Comparison of ENCODE assay signal across 8 cellular contexts in the genomic region with DNA sequence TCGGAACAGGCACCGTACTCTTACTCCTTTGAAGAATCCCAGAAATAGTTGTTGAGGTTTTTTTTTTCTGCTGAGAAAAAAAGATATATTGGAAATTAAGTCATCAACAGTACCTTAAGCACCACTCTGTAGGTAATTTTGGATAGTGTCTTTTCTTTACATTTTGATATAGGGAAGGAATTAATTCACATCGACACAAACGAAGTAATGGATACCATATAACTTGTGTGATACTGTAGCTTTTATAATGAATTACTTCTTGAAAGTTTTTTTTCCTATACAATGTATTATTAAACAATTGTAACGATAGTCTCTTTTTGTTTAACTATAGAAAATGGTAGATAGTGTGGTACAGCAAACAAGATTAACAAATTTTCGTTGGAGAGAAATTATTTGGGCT. TPM values are rescaled to one million over a fixed set of nuclear protein-coding genes. Genes with fewer than 3 reads are reported as not detected.
DNase-seq lines count a peak whose midpoint lies in the region; ATAC-seq and TF ChIP-seq lines count a peak whose summit lies in the region.

No MANE protein-coding gene starts in this region.

- H3K27me3 ChIP-seq in cardiac muscle cell (no peaks in the 10 kb centered on the region), breast epithelium (no peaks in the 10 kb centered on the region), mononuclear cell (ENCODE audit: insufficient read depth, low read length) (peaks cover 10% of the 10 kb centered on the region), upper lobe of right lung (no peaks in the 10 kb centered on the region)

- no peak for TF ChIP-seq CTCF in cardiac muscle cell (IDR thresholded peaks at IDR 0.05; ENCODE audit: low read depth, low read length)
- TF ChIP-seq CTCF in breast epithelium (IDR thresholded peaks at IDR 0.05): no peak
- TF ChIP-seq CTCF in upper lobe of right lung (IDR thresholded peaks at IDR 0.05): no peak

- no peak for TF ChIP-seq POLR2A in breast epithelium (IDR thresholded peaks at IDR 0.05)

- intact Hi-C loops in Right ventricle myocardium superior (cut with DNase I) (loop anchor here (5.0 kb wide), 2 partner anchors 376 to 466 kb away; no protein-coding TSS in a partner anchor), breast epithelium (cut with DNase I; ENCODE audit: low total_unique reads) (loop anchor here (5.0 kb wide), 1 partner anchor 376 kb away; no protein-coding TSS in a partner anchor), upper lobe of right lung (cut with DNase I) (no loop called here)

- H3K36me3 ChIP-seq in cardiac muscle cell (no peaks in the 10 kb centered on the region), breast epithelium (no peaks in the 10 kb centered on the region), upper lobe of right lung (no peaks in the 10 kb centered on the region)

- DNase-seq in cardiac muscle cell (ENCODE audit: low read depth in 1 of 2, low spot score in 1 of 2) (no peak), Right ventricle myocardium superior (no peak), breast epithelium (ENCODE audit: low spot score in 2 of 2) (no peak), upper lobe of right lung (no peak), OCI-M1 (lab: John Stamatoyannopoulos, UW) (no peak), NCI-H446 treated with DMSO at 0.1 percent for 48 hours (lab: John Stamatoyannopoulos, UW) (no peak)

- H3K9me3 ChIP-seq in cardiac muscle cell (ENCODE audit: low read depth) (no peaks in the 10 kb centered on the region), breast epithelium (no peaks in the 10 kb centered on the region), mononuclear cell (ENCODE audit: low read depth, low read length) (no peaks in the 10 kb centered on the region), upper lobe of right lung (no peaks in the 10 kb centered on the region)

- H3K27ac ChIP-seq in cardiac muscle cell (no peak overlapping the region), breast epithelium (peak overlapping the region in 1 of 2 donors; percentile 96), upper lobe of right lung (no peak overlapping the region)

- H3K4me3 ChIP-seq in cardiac muscle cell (peak overlapping the region; percentile 93), breast epithelium (peak overlapping the region; percentile 81 to 94 (median 85)), mononuclear cell (ENCODE audit: low read length) (peak overlapping the region; percentile 69), upper lobe of right lung (peak overlapping the region; percentile 67)

- ATAC-seq in Right ventricle myocardium superior (ENCODE audit: poor library complexity): no peak
- ATAC-seq in upper lobe of right lung: no peak
- no peak for ATAC-seq in HG02938 (IDR thresholded peaks at IDR 0.05; ENCODE audit: unreplicated experiment)

- H3K4me1 ChIP-seq in cardiac muscle cell (ENCODE audit: low read depth) (peaks cover 17% of the 10 kb centered on the region), breast epithelium (peaks cover 0 to 10% of the 10 kb centered on the region in 2 donors), mononuclear cell (ENCODE audit: insufficient read depth, low read length) (peaks cover 20% of the 10 kb centered on the region), upper lobe of right lung (peaks cover 14% of the 10 kb centered on the region)

RNA-seq across cellular contexts. Expression of a gene that starts 1.5 kb away (rescaled TPM):
- total RNA-seq in cardiac muscle cell: 7.9 and 10.8 TPM in 2 replicates
- 3.1 and 5.5 TPM in 2 replicates for polyA plus RNA-seq in cardiac muscle cell
- 4.3 TPM for total RNA-seq in Right ventricle myocardium superior
- 10 to 100 TPM in 2 of 3 donors, 1 to 10 TPM in 1; 8.0 to 34.4 (median 22.0) TPM for total RNA-seq in breast epithelium
- total RNA-seq in mononuclear cell: 12.6 TPM
- total RNA-seq in upper lobe of right lung: 16.4 TPM
